24 cellular contexts compared by ENCODE assay signal in genomic region chr9:30250872-30251271, GRCh38.
"Had no signal": no experiment of that assay in that cellular context is flagged by ENCODE, and none has a peak within 500 bp of the region (broad histone marks: within the 10 kb centered on the region; RNA-seq: fewer than 3 reads in every experiment).

No MANE protein-coding gene starts in this region.

- H3K4me1 Mint-ChIP-seq: naive thymus-derived CD8-positive, alpha-beta T cell; nephron; stimulated activated effector memory CD8-positive, alpha-beta T cell treated with anti-CD3 and anti-CD28 coated beads, Interleukin-12 subunit alpha, Interleukin-12 subunit beta, amount 100 ng/mL, for 72 hours had no signal

- H3K4me1 ChIP-seq: lower lobe of right lung, right atrium auricular region, suprapubic skin, tibial artery, upper lobe of right lung had no signal

- H3K27me3 ChIP-seq: ovary, right atrium auricular region, suprapubic skin, tibial artery, upper lobe of right lung had no signal

- H3K27me3 Mint-ChIP-seq: naive thymus-derived CD8-positive, alpha-beta T cell; progenitor cell of endocrine pancreas; stimulated activated naive CD8-positive, alpha-beta T cell treated with anti-CD3 and anti-CD28 coated beads, Interleukin-15, Interleukin-2, amounts not matched to agents 100 ng/mL and 50 ng/mL, for 24 hours had no signal

- H3K27ac Mint-ChIP-seq: naive thymus-derived CD8-positive, alpha-beta T cell; nephron; progenitor cell of endocrine pancreas; stimulated activated effector memory CD8-positive, alpha-beta T cell treated with anti-CD3 and anti-CD28 coated beads, Interleukin-12 subunit alpha, Interleukin-12 subunit beta, amount 100 ng/mL, for 72 hours; stimulated activated naive CD8-positive, alpha-beta T cell treated with anti-CD3 and anti-CD28 coated beads, Interleukin-15, Interleukin-2, amounts not matched to agents 100 ng/mL and 50 ng/mL, for 24 hours had no signal

- H3K9me3 ChIP-seq: lower lobe of right lung, ovary, right atrium auricular region, suprapubic skin, thoracic aorta, tibial artery, upper lobe of right lung had no signal

- H3K9me3 Mint-ChIP-seq: naive thymus-derived CD8-positive, alpha-beta T cell; nephron; stimulated activated naive CD8-positive, alpha-beta T cell treated with anti-CD3 and anti-CD28 coated beads, Interleukin-15, Interleukin-2, amounts not matched to agents 100 ng/mL and 50 ng/mL, for 24 hours had no signal

- H3K4me3 ChIP-seq: lower lobe of right lung, ovary, right atrium auricular region, skin epidermis, suprapubic skin, thoracic aorta, tibial artery, upper lobe of right lung had no signal

- H3K36me3 Mint-ChIP-seq: naive thymus-derived CD8-positive, alpha-beta T cell; stimulated activated effector memory CD8-positive, alpha-beta T cell treated with anti-CD3 and anti-CD28 coated beads, Interleukin-12 subunit alpha, Interleukin-12 subunit beta, amount 100 ng/mL, for 72 hours had no signal

- H3K4me3 Mint-ChIP-seq: naive thymus-derived CD8-positive, alpha-beta T cell; nephron; stimulated activated effector memory CD8-positive, alpha-beta T cell treated with anti-CD3 and anti-CD28 coated beads, Interleukin-12 subunit alpha, Interleukin-12 subunit beta, amount 100 ng/mL, for 72 hours; stimulated activated naive CD8-positive, alpha-beta T cell treated with anti-CD3 and anti-CD28 coated beads, Interleukin-15, Interleukin-2, amounts not matched to agents 100 ng/mL and 50 ng/mL, for 24 hours had no signal

- DNase-seq: hypothalamus; islet precursor cell; lower lobe of right lung; mammary epithelial cell; mesenchymal stem cell; naive thymus-derived CD8-positive, alpha-beta T cell; ovary; stimulated activated CD4-positive, alpha-beta T cell treated with anti-CD3 and anti-CD28 coated beads, Interleukin-12 subunit alpha, Interleukin-12 subunit beta, amount 100 ng/mL, for 4 hours; stimulated activated CD4-positive, alpha-beta T cell treated with anti-CD3 and anti-CD28 coated beads, Interleukin-15, amount 100 ng/mL, for 24 hours; stimulated activated CD4-positive, alpha-beta T cell treated with anti-CD3 and anti-CD28 coated beads, Interleukin-4, amount 100 ng/mL, for 24 hours; stimulated activated naive CD4-positive, alpha-beta T cell; tibial artery; trophoblast cell; upper lobe of right lung had no signal

- ATAC-seq: left lobe of liver; lower lobe of right lung; naive thymus-derived CD8-positive, alpha-beta T cell; sciatic nerve; stimulated activated effector memory CD8-positive, alpha-beta T cell treated with anti-CD3 and anti-CD28 coated beads, Interleukin-12 subunit alpha, Interleukin-12 subunit beta, amount 100 ng/mL, for 72 hours; upper lobe of right lung had no signal

- H3K36me3 ChIP-seq: lower lobe of right lung, ovary, right atrium auricular region, suprapubic skin, thoracic aorta, tibial artery, upper lobe of right lung had no signal

- H3K27ac ChIP-seq: lower lobe of right lung, ovary, right atrium auricular region, skin epidermis, suprapubic skin, thoracic aorta, tibial artery, upper lobe of right lung had no signal
